In the genomic region with DNA sequence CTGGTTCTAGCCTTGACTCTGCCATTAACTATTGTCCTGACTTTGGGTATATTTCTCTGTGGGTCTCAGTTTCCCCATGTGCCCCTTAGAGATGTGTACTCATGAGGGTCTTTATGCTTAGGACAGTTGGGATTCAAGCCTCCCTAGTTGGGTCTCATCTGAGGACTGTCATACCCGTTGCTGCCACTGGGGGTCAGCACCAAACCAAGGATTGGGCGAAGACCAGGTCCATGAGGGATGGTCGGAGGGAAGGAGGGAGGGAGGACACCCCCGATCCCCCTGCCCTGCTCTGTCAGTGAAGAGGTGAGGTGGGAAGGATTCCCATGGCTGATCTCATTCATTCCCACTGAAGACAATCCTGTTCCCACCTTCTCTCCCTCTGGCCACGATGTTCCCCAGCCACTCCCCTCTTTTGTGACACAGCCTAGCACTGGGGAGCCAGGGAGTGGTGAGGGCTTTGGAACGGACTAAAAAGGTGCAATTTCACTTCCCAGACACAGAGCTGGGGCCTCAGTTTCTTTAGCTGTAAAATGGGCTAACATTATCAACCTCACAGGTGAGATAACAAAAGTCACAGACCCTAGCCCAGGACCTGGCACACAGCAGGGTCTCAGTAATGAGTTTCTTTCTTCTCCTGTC, we compare ENCODE assay signal across 8 cellular contexts. TPM values are rescaled to one million over a fixed set of nuclear protein-coding genes. Genes with fewer than 3 reads are reported as not detected.
DNase-seq lines count a peak whose midpoint lies in the region; ATAC-seq, FAIRE-seq and TF ChIP-seq lines count a peak whose summit lies in the region.

No MANE protein-coding gene starts in this region.

- peak; percentile 99 for TF ChIP-seq RAD21 in A549 (conservative IDR thresholded peaks at IDR 0.05 in 1 of 2, IDR thresholded peaks at IDR 0.05 in 1 of 2)

- H3K27me3 ChIP-seq in mesenchymal stem cell (ENCODE audit: control insufficient read depth in 1 of 2, insufficient read depth in 1 of 2, low read length in 2 of 2) = peaks cover 16 to 25% of the 10 kb centered on the region in 2 experiments

- no peak overlapping the region for H3K4ac ChIP-seq in mesenchymal stem cell (ENCODE audit: low read depth in 1 of 2, low read length in 2 of 2)

- H3K36me3 ChIP-seq in mesenchymal stem cell (ENCODE audit: control insufficient read depth in 1 of 2, insufficient read depth in 2 of 2, low read depth in 1 of 2, low read length in 2 of 2) = peaks cover 0 to 2% of the 10 kb centered on the region in 2 experiments

- no peak overlapping the region for H4K8ac ChIP-seq in mesenchymal stem cell (ENCODE audit: low read length)

- TF ChIP-seq EP300 in A549 (IDR thresholded peaks at IDR 0.05) = no peak

- H4K91ac ChIP-seq in mesenchymal stem cell (ENCODE audit: low read length) = no peak overlapping the region

- H2AK5ac ChIP-seq in mesenchymal stem cell (ENCODE audit: low read length, severe bottlenecking) = no peak overlapping the region

- H2BK5ac ChIP-seq in mesenchymal stem cell (ENCODE audit: low read depth, low read length, poor library complexity, severe bottlenecking) = no peak overlapping the region

- ATAC-seq in A549 (peak; percentile 68 to 89), GM21825 (IDR thresholded peaks at IDR 0.05; ENCODE audit: unreplicated experiment) (no peak)

- TF ChIP-seq CTCF in A549 (IDR thresholded peaks at IDR 0.05) (peak; percentile 94), GM12864 (IDR thresholded peaks at IDR 0.05; ENCODE audit: low read depth, low read length, missing control alignments) (peak; percentile 98)

- H3K4me3 ChIP-seq in A549 = no peak overlapping the region
- H3K4me3 ChIP-seq in GM12864 (ENCODE audit: low read depth, low read length) = no peak overlapping the region
- H3K4me3 ChIP-seq in mesenchymal stem cell (ENCODE audit: insufficient read depth in 1 of 2, low read depth in 1 of 2, low read length in 2 of 2) = no peak overlapping the region

- peak; percentile 52 to 83 for DNase-seq in A549 (ENCODE audit: low read depth in 1 of 2, low spot score in 1 of 2)
- DNase-seq in GM12864 (ENCODE audit: low read depth) = no peak
- peak; percentile 28 for DNase-seq in NCI-H1105 (lab: John Stamatoyannopoulos, UW)
- peak; percentile 81 to 83 for DNase-seq in activated CD4-positive, alpha-beta T cell treated with anti-CD3 and anti-CD28 coated beads, Interleukin-2, amount 50 U/mL, for 48 hours
- DNase-seq in effector CD4-positive, alpha-beta T cell = peak; percentile 67
- DNase-seq in mesenchymal stem cell = peak; percentile 60
- peak; percentile 41 to 69 for DNase-seq in stimulated activated CD8-positive, alpha-beta memory T cell treated with anti-CD3 and anti-CD28 coated beads, Interleukin-4, amount 100 ng/mL, for 4 hours (ENCODE audit: low read depth in 2 of 2, low spot score in 1 of 2)

- no peak overlapping the region for H3K23ac ChIP-seq in mesenchymal stem cell (ENCODE audit: low read length in 2 of 2)

- POLR2A ChIA-PET in A549 (lab: Yijun Ruan, JAX) = no interaction called here

- H3K27ac ChIP-seq in A549 = no peak overlapping the region
- H3K27ac ChIP-seq in mesenchymal stem cell (ENCODE audit: low read length, poor library complexity, severe bottlenecking) = no peak overlapping the region

- no peak overlapping the region for H3K9ac ChIP-seq in mesenchymal stem cell (ENCODE audit: low read length)

- H3K4me1 ChIP-seq in A549 = no peaks in the 10 kb centered on the region
- H3K4me1 ChIP-seq in mesenchymal stem cell (ENCODE audit: control insufficient read depth, insufficient read depth, low read depth, low read length) = peaks cover 4% of the 10 kb centered on the region

- H3K14ac ChIP-seq in mesenchymal stem cell (ENCODE audit: low read length in 2 of 2) = no peak overlapping the region

- no peak overlapping the region for H2BK15ac ChIP-seq in mesenchymal stem cell (ENCODE audit: low read depth, poor library complexity, severe bottlenecking)

- H3K79me1 ChIP-seq in mesenchymal stem cell (replicated peaks; ENCODE audit: low read length, poor library complexity, severe bottlenecking) = no peaks in the 10 kb centered on the region

- no peak overlapping the region for H2BK120ac ChIP-seq in mesenchymal stem cell (ENCODE audit: low read depth, low read length)

- no peaks in the 10 kb centered on the region for H3K9me3 ChIP-seq in A549
- H3K9me3 ChIP-seq in mesenchymal stem cell (ENCODE audit: control insufficient read depth, low read length) = no peaks in the 10 kb centered on the region

- no peak overlapping the region for H2AFZ ChIP-seq in mesenchymal stem cell (ENCODE audit: low read depth, low read length)

- no peak overlapping the region for H3K18ac ChIP-seq in mesenchymal stem cell (ENCODE audit: low read depth in 1 of 2, low read length in 2 of 2)

- peak; percentile 73 for FAIRE-seq in A549 (lab: Jason Lieb, UNC)

- 4% methylated on average over 6 of the region's 6 CpGs for WGBS in A549 (ENCODE audit: missing lambda C conversion rate)
- WGBS in mesenchymal stem cell = 13% methylated on average over 6 of the region's 6 CpGs

- peak overlapping the region; percentile 39; the same call in 2 of the 3 replicates for H3K4me2 ChIP-seq in A549
- H3K4me2 ChIP-seq in mesenchymal stem cell (ENCODE audit: low read length, poor library complexity, severe bottlenecking) = no peak overlapping the region

- CTCF ChIA-PET in A549 (lab: Yijun Ruan, JAX) = interaction anchor here (0.6 to 9.3 kb wide), 53 partner anchors 10 to 341 kb away, joined by 3 to 432 read pairs (median 5); partner anchors contain the start of genes GDPD5 and KLHL35

- TF ChIP-seq POLR2A in A549 (IDR thresholded peaks at IDR 0.05; ENCODE audit: low read length) = no peak

- H2BK12ac ChIP-seq in mesenchymal stem cell (ENCODE audit: low read length in 2 of 2) = no peak overlapping the region

TF ChIP-seq in A549, 52 proteins besides CTCF, POLR2A, EP300 and RAD21:
- TF ChIP-seq REST (IDR thresholded peaks at IDR 0.05) (no peak), SMC3 (IDR thresholded peaks at IDR 0.05) (peak; percentile 98), NFE2L2 (conservative IDR thresholded peaks at IDR 0.05; ENCODE audit: low read length) (no peak), HOXA7 (CRISPR knock-in tag; IDR thresholded peaks at IDR 0.05) (no peak), MAZ (IDR thresholded peaks at IDR 0.05; ENCODE audit: borderline replicate concordance, low read depth, low read length) (no peak), GATA3 (IDR thresholded peaks at IDR 0.05; ENCODE audit: borderline replicate concordance) (no peak), NR3C1 (IDR thresholded peaks at IDR 0.05) (no peak)
- TF ChIP-seq, protein P1, sequence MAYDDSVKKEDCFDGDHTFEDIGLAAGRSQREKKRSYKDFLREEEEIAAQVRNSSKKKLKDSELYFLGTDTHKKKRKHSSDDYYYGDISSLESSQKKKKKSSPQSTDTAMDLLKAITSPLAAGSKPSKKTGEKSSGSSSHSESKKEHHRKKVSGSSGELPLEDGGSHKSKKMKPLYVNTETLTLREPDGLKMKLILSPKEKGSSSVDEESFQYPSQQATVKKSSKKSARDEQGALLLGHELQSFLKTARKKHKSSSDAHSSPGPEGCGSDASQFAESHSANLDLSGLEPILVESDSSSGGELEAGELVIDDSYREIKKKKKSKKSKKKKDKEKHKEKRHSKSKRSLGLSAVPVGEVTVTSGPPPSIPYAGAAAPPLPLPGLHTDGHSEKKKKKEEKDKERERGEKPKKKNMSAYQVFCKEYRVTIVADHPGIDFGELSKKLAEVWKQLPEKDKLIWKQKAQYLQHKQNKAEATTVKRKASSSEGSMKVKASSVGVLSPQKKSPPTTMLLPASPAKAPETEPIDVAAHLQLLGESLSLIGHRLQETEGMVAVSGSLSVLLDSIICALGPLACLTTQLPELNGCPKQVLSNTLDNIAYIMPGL (CRISPR knock-in tag; IDR thresholded peaks at IDR 0.05; ENCODE audit: borderline replicate concordance) = no peak

RNA-seq across cellular contexts. Expression of gene KLHL35, which starts 12.4 kb away (rescaled TPM):
- polyA plus RNA-seq in A549 (2011; rRNA removed) = 1.0 and 1.7 TPM in 2 replicates
- 1.5 and 1.6 TPM in 2 replicates for polyA plus RNA-seq in A549 (2012; cell fraction: cytosol; rRNA removed)
- 2.8 and 3.3 TPM in 2 replicates for polyA plus RNA-seq in A549 (2012; cell fraction: nucleus; rRNA removed)
- 0.56 to 0.72 TPM (median 0.69 TPM) in 3 replicates for polyA plus RNA-seq in A549 (2017; fragmentation: RNase III; extraction: RNeasy Plus Mini Kit Qiagen cat#74134 plus additional on column Dnase treatment)
- 0.73 and 1.2 TPM in 2 replicates for polyA minus RNA-seq in A549 (2011; rRNA and poly(A)+ RNA removed)
- polyA plus RNA-seq in mesenchymal stem cell (2013, experiment 1 of 2) = 0.26 TPM
- 0.34 TPM for polyA plus RNA-seq in mesenchymal stem cell (2013, experiment 2 of 2)

RNA-seq across cellular contexts. Expression of gene RPS3, which starts 46.1 kb away (rescaled TPM):
- 2,571 and 3,468 TPM in 2 replicates for polyA plus RNA-seq in A549 (2011; rRNA removed)
- polyA plus RNA-seq in A549 (2012; cell fraction: cytosol; rRNA removed) = 3,252 and 4,158 TPM in 2 replicates
- polyA plus RNA-seq in A549 (2012; cell fraction: nucleus; rRNA removed) = 1,461 and 2,420 TPM in 2 replicates
- 3,458 to 3,978 TPM (median 3,544 TPM) in 3 replicates for polyA plus RNA-seq in A549 (2017; fragmentation: RNase III; extraction: RNeasy Plus Mini Kit Qiagen cat#74134 plus additional on column Dnase treatment)
- 1,439 and 1,839 TPM in 2 replicates for polyA minus RNA-seq in A549 (2011; rRNA and poly(A)+ RNA removed)
- polyA plus RNA-seq in mesenchymal stem cell (2013, experiment 1 of 2) = 4,029 TPM
- 4,151 TPM for polyA plus RNA-seq in mesenchymal stem cell (2013, experiment 2 of 2)
